In the genomic region with DNA sequence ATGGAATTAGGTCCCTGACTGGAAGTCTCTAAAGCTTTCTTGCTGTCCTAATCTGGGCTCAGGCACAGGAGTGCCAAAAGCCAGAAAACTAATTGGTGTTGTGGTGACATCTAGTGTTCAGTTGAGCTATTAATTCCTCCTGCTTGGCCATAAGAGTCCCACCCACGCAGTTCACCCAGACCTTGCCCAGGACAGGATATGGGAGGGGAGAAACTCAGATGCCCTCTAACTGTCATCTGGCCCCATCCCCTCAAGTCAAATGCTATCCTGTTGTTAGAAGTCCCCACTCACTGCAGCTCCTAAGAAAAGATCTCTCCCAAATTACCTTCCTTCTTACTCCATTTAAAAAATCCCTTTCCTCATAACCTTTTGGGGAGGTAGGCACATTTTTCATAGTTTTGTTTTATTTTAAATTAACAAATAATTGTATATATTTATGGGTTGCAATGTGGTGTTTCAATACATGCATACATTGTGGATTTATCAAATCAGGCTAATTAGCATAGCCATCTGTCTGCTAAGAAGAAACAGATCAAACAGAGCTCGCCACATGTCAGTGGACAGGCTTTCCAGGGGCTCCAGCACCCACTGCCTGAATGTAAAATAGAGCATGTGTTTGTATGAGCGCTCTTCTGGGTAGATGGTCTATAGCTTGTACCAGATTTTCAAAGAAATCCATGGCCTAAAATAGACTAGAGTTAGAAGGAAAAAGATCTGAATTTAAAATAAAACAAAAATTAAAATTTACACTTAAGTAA, we compare ENCODE assay signal across 8 cellular contexts.
DNase-seq lines count a peak whose midpoint lies in the region; ATAC-seq and TF ChIP-seq lines count a peak whose summit lies in the region.

No MANE protein-coding gene starts in this region.

- no peaks in the 10 kb centered on the region for H3K9me3 ChIP-seq in OCI-LY3 (ENCODE audit: insufficient read depth, low read length)

- peak; percentile 64 to 86 for TF ChIP-seq CTCF in GM23338 (conservative IDR thresholded peaks at IDR 0.05; ENCODE audit: low read depth in 2 of 2)
- TF ChIP-seq CTCF in OCI-LY3 (IDR thresholded peaks at IDR 0.05; ENCODE audit: low read depth, low read length): peak; percentile 70

- no peaks in the 10 kb centered on the region for H3F3A ChIP-seq in GM23338 (replicated peaks; ENCODE audit: low read depth)

- H3K4me1 ChIP-seq in GM23338 (ENCODE audit: insufficient read depth) (no peaks in the 10 kb centered on the region), OCI-LY3 (ENCODE audit: low read length) (peaks cover 60% of the 10 kb centered on the region)

- H3K79me2 ChIP-seq in GM23338 (replicated peaks; ENCODE audit: insufficient read depth) (no peaks in the 10 kb centered on the region), OCI-LY3 (ENCODE audit: low read length) (no peaks in the 10 kb centered on the region)

- H3K27me3 ChIP-seq in GM23338 (ENCODE audit: insufficient read depth) (no peaks in the 10 kb centered on the region), OCI-LY3 (ENCODE audit: low read depth, low read length) (no peaks in the 10 kb centered on the region)

- intact Hi-C loops in activated T-helper 1 cell treated with anti-CD3 and anti-CD28 coated beads, Interleukin-12 subunit alpha, Interleukin-12 subunit beta, Interleukin-2, Interleukin-4 antibody, amounts not matched to agents 30 ng/mL and 10 ng/mL and 1 ng/mL, durations not matched to agents 14 hours and 24 hours and 36 hours (cut with micrococcal nuclease): loop anchor here (1.0 to 5.0 kb wide), 3 partner anchors 85 to 210 kb away; partner anchors contain the start of genes CCDC146 and PTPN12
- intact Hi-C loops in posterior cingulate gyrus (cut with DNase I): loop anchor here (2.0 kb wide), 1 partner anchor 203 kb away; no protein-coding TSS in a partner anchor

- H3K9me2 ChIP-seq in GM23338 (ENCODE audit: insufficient read depth): no peaks in the 10 kb centered on the region

- peak; percentile 94 for ATAC-seq in GM23338

- H3K9ac ChIP-seq in OCI-LY3 (ENCODE audit: low read length): no peak overlapping the region; the same call in 1 of the 2 replicates

- H2AFZ ChIP-seq in GM23338 (no peak overlapping the region), OCI-LY3 (ENCODE audit: low read depth, low read length) (no peak overlapping the region)

- H3K4me2 ChIP-seq in GM23338 (no peak overlapping the region), OCI-LY3 (ENCODE audit: low read length) (peak overlapping the region; percentile 99)

- no peaks in the 10 kb centered on the region for H4K20me1 ChIP-seq in GM23338 (replicated peaks; ENCODE audit: insufficient read depth)
- no peaks in the 10 kb centered on the region for H4K20me1 ChIP-seq in OCI-LY3 (ENCODE audit: insufficient read depth, low read length)

- no peak overlapping the region for H3K4me3 ChIP-seq in GM23338
- H3K4me3 ChIP-seq in Jurkat, Clone E6-1 (ENCODE audit: low read length): no peak overlapping the region
- no peak overlapping the region for H3K4me3 ChIP-seq in OCI-LY3 (ENCODE audit: low read length)

- DNase-seq in NK-92 treated with Interleukin-12 subunit alpha and Interleukin-12 subunit beta, amount 100 ng/mL, for 24 hours (lab: John Stamatoyannopoulos, UW): peak; percentile 58
- no peak for DNase-seq in NK-92 (lab: John Stamatoyannopoulos, UW; ENCODE audit: unreplicated experiment)
- peak; percentile 82 for DNase-seq in GM23338 (ENCODE audit: low spot score)
- DNase-seq in Jurkat, Clone E6-1 (ENCODE audit: low read depth, low spot score): peak; percentile 58
- DNase-seq in activated T-helper 1 cell treated with anti-CD3 and anti-CD28 coated beads, Interleukin-12 subunit alpha, Interleukin-12 subunit beta, Interleukin-2, Interleukin-4 antibody, amounts not matched to agents 30 ng/mL and 10 ng/mL and 1 ng/mL, durations not matched to agents 14 hours and 24 hours and 36 hours (ENCODE audit: low spot score): peak; percentile 44
- DNase-seq in glomerular visceral epithelial cell (ENCODE audit: extremely low spot score): peak; percentile 81
- DNase-seq in posterior cingulate gyrus: peak in 7 of 10 donors; percentile 23 to 87 (median 42)

- H3K27ac Mint-ChIP-seq in GM23338: no peak overlapping the region
- H3K27ac Mint-ChIP-seq in activated T-helper 1 cell treated with anti-CD3 and anti-CD28 coated beads, Interleukin-12 subunit alpha, Interleukin-12 subunit beta, Interleukin-2, Interleukin-4 antibody, amounts not matched to agents 30 ng/mL and 10 ng/mL and 1 ng/mL, durations not matched to agents 14 hours and 24 hours and 36 hours: no peak overlapping the region

- H3K36me3 ChIP-seq in GM23338 (ENCODE audit: insufficient read depth) (no peaks in the 10 kb centered on the region), OCI-LY3 (replicated peaks; ENCODE audit: low read depth, low read length) (no peaks in the 10 kb centered on the region)

- no peaks in the 10 kb centered on the region for H3K9me3 Mint-ChIP-seq in GM23338
- no peaks in the 10 kb centered on the region for H3K9me3 Mint-ChIP-seq in activated T-helper 1 cell treated with anti-CD3 and anti-CD28 coated beads, Interleukin-12 subunit alpha, Interleukin-12 subunit beta, Interleukin-2, Interleukin-4 antibody, amounts not matched to agents 30 ng/mL and 10 ng/mL and 1 ng/mL, durations not matched to agents 14 hours and 24 hours and 36 hours

- peaks cover 9% of the 10 kb centered on the region for H3K4me1 Mint-ChIP-seq in GM23338
- H3K4me1 Mint-ChIP-seq in activated T-helper 1 cell treated with anti-CD3 and anti-CD28 coated beads, Interleukin-12 subunit alpha, Interleukin-12 subunit beta, Interleukin-2, Interleukin-4 antibody, amounts not matched to agents 30 ng/mL and 10 ng/mL and 1 ng/mL, durations not matched to agents 14 hours and 24 hours and 36 hours (ENCODE audit: low read depth): peaks cover 48% of the 10 kb centered on the region

- H3K4me3 Mint-ChIP-seq in GM23338: no peak overlapping the region
- H3K4me3 Mint-ChIP-seq in activated T-helper 1 cell treated with anti-CD3 and anti-CD28 coated beads, Interleukin-12 subunit alpha, Interleukin-12 subunit beta, Interleukin-2, Interleukin-4 antibody, amounts not matched to agents 30 ng/mL and 10 ng/mL and 1 ng/mL, durations not matched to agents 14 hours and 24 hours and 36 hours: no peak overlapping the region

- no peak overlapping the region for H3K27ac ChIP-seq in GM23338 (ENCODE audit: low read depth)
- H3K27ac ChIP-seq in OCI-LY3 (ENCODE audit: low read length): no peak overlapping the region

- H3K36me3 Mint-ChIP-seq in GM23338 (ENCODE audit: low read depth): no peaks in the 10 kb centered on the region
- peaks cover 2% of the 10 kb centered on the region for H3K36me3 Mint-ChIP-seq in activated T-helper 1 cell treated with anti-CD3 and anti-CD28 coated beads, Interleukin-12 subunit alpha, Interleukin-12 subunit beta, Interleukin-2, Interleukin-4 antibody, amounts not matched to agents 30 ng/mL and 10 ng/mL and 1 ng/mL, durations not matched to agents 14 hours and 24 hours and 36 hours (ENCODE audit: low read depth)

- peaks cover 9% of the 10 kb centered on the region for H3K27me3 Mint-ChIP-seq in GM23338 (ENCODE audit: insufficient read depth, low read depth, poor library complexity)
- H3K27me3 Mint-ChIP-seq in activated T-helper 1 cell treated with anti-CD3 and anti-CD28 coated beads, Interleukin-12 subunit alpha, Interleukin-12 subunit beta, Interleukin-2, Interleukin-4 antibody, amounts not matched to agents 30 ng/mL and 10 ng/mL and 1 ng/mL, durations not matched to agents 14 hours and 24 hours and 36 hours (ENCODE audit: insufficient read depth): no peaks in the 10 kb centered on the region
